Comparison of ENCODE assay signal across 7 cellular contexts in genomic region chr12:88035271-88035906, GRCh38. TPM values are rescaled to one million over a fixed set of nuclear protein-coding genes. Genes with fewer than 3 reads are reported as not detected.
DNase-seq lines count a peak whose midpoint lies in the region; ATAC-seq and TF ChIP-seq lines count a peak whose summit lies in the region.

No MANE protein-coding gene starts in this region.

- in situ Hi-C loops in astrocyte of the spinal cord (cut with HindIII; ENCODE audit: low sequenced_read_pairs) = no loop called here

- TF ChIP-seq CTCF in astrocyte of the spinal cord (IDR thresholded peaks at IDR 0.05; ENCODE audit: low read depth, low read length) = no peak

- peak; percentile 99 for ATAC-seq in GM18511 (IDR thresholded peaks at IDR 0.05; ENCODE audit: unreplicated experiment)
- peak; percentile 100 for ATAC-seq in HG03025 (IDR thresholded peaks at IDR 0.05; ENCODE audit: low FRiP score, unreplicated experiment)
- peak; percentile 100 for ATAC-seq in sciatic nerve

- intact Hi-C loops in sciatic nerve (cut with DNase I) = no loop called here

- peak overlapping the region; percentile 86 for H3K4me3 ChIP-seq in astrocyte of the spinal cord (ENCODE audit: low read depth, low read length)

- peak; percentile 56 for DNase-seq in NCI-H2029 treated with DMSO at 0.1 percent for 48 hours (lab: John Stamatoyannopoulos, UW)
- peak; percentile 100 for DNase-seq in T1000 (lab: John Stamatoyannopoulos, UW)
- peak; percentile 85 for DNase-seq in astrocyte of the spinal cord (ENCODE audit: low read depth, low spot score)
- peak; percentile 50 for DNase-seq in iPS DF 19.7 (ENCODE audit: low read depth, low spot score)
- peak; percentile 93 for DNase-seq in sciatic nerve (ENCODE audit: low spot score)

RNA-seq across cellular contexts. Expression of gene C12orf50, which starts 6.2 kb away (rescaled TPM):
- 0.27 TPM for total RNA-seq in sciatic nerve

Comparison
In these comparisons a context has a peak if more than half of its experiments do, and no peak if none do; other contexts are left out.
1. Peak in every context shown above with its lines: DNase-seq, ATAC-seq and H3K4me3 ChIP-seq.
2. DNase-seq: peak in every context shown above with its lines; median percentile 100 in T1000; 93 in sciatic nerve; 85 in astrocyte of the spinal cord; 56 in NCI-H2029 treated with DMSO at 0.1 percent for 48 hours; 50 in iPS DF 19.7.